In genomic region chr7:106659369-106659962, GRCh38 we compare ENCODE assay signal across 8 cellular contexts. TPM values are rescaled to one million over a fixed set of nuclear protein-coding genes. Genes with fewer than 3 reads are reported as not detected.
DNase-seq lines count a peak whose midpoint lies in the region; TF ChIP-seq lines count a peak whose summit lies in the region.

No MANE protein-coding gene starts in this region.

- H3K4ac ChIP-seq in trophoblast cell (ENCODE audit: low read depth, low read length) = peak overlapping the region; percentile 25

- no peak overlapping the region for H3K23ac ChIP-seq in trophoblast cell (ENCODE audit: low read length)

- H3K79me2 ChIP-seq in trophoblast cell (ENCODE audit: control insufficient read depth, insufficient read depth, low read length, poor library complexity) = peaks cover 8% of the 10 kb centered on the region

- H2BK120ac ChIP-seq in trophoblast cell (ENCODE audit: insufficient read depth, low read length, poor library complexity) = peak overlapping the region; percentile 14

- no peak for TF ChIP-seq POLR2A in Peyer's patch (IDR thresholded peaks at IDR 0.05)

- peak overlapping the region; percentile 24 for H2AFZ ChIP-seq in trophoblast cell (ENCODE audit: insufficient read depth, low read length, poor library complexity)

- H4K91ac ChIP-seq in trophoblast cell (ENCODE audit: low read depth, low read length) = peak overlapping the region; percentile 98

- H3K9ac ChIP-seq in trophoblast cell (ENCODE audit: low read length) = peak overlapping the region; percentile 57

- H3K4me1 ChIP-seq in Peyer's patch (peaks cover 0 to 25% (median 1%) of the 10 kb centered on the region in 4 donors), esophagus (ENCODE audit: control insufficient read depth in 2 of 2, insufficient read depth in 2 of 2, low read length in 1 of 2) (no peaks in the 10 kb centered on the region), trophoblast cell (ENCODE audit: control insufficient read depth in 1 of 2, insufficient read depth in 2 of 2, low read length in 2 of 2) (no peaks in the 10 kb centered on the region)

- H3K4me3 ChIP-seq in GM06990 (replicated peaks; ENCODE audit: low read depth, low read length) (peak overlapping the region; percentile 96), Peyer's patch (peak overlapping the region; percentile 66 to 94 (median 85)), esophagus (ENCODE audit: low read depth in 1 of 2, low read length in 2 of 2) (peak overlapping the region; percentile 74 to 95), trophoblast cell (ENCODE audit: low read depth, low read length) (peak overlapping the region; percentile 86)

- H2BK12ac ChIP-seq in trophoblast cell (ENCODE audit: low read length) = peak overlapping the region; percentile 74

- H4K8ac ChIP-seq in trophoblast cell (ENCODE audit: low read depth, low read length) = peak overlapping the region; percentile 79

- H3K4me2 ChIP-seq in trophoblast cell (ENCODE audit: low read length) = peak overlapping the region; percentile 70

- peak overlapping the region; percentile 95 for H3K14ac ChIP-seq in trophoblast cell (ENCODE audit: low read length)

- in situ Hi-C loops in G401 (cut with HindIII; ENCODE audit: low sequenced_read_pairs) = no loop called here

- H3K27me3 ChIP-seq in GM06990 (replicated peaks; ENCODE audit: control insufficient read depth, insufficient read depth, low read length) (no peaks in the 10 kb centered on the region), Peyer's patch (no peaks in the 10 kb centered on the region), esophagus (ENCODE audit: control insufficient read depth in 1 of 2, insufficient read depth in 2 of 2, low read length in 2 of 2) (no peaks in the 10 kb centered on the region), trophoblast cell (ENCODE audit: insufficient read depth, low read length) (no peaks in the 10 kb centered on the region)

- TF ChIP-seq CTCF in GM06990 (IDR thresholded peaks at IDR 0.05; ENCODE audit: insufficient read depth, low read length, poor library complexity, severe bottlenecking) (no peak), Peyer's patch (IDR thresholded peaks at IDR 0.05) (no peak)

- peaks cover 12% of the 10 kb centered on the region for H3K79me1 ChIP-seq in trophoblast cell (ENCODE audit: low read length)

- peak overlapping the region; percentile 10 for H2BK5ac ChIP-seq in trophoblast cell (ENCODE audit: low read depth, low read length, poor library complexity)

- WGBS in esophagus, 2 donors = 4 to 5% methylated on average over 10 of the region's 10 CpGs
- WGBS in trophoblast cell (ENCODE audit: extremely low coverage, insufficient coverage, insufficient read length) = no CpG with 5 or more reads among the region's 10 CpGs

- H3K36me3 ChIP-seq in GM06990 (ENCODE audit: control insufficient read depth, insufficient read depth, low read length) (no peaks in the 10 kb centered on the region), Peyer's patch (no peaks in the 10 kb centered on the region), esophagus (ENCODE audit: control insufficient read depth in 2 of 2, insufficient read depth in 2 of 2, low read length in 1 of 2) (no peaks in the 10 kb centered on the region), trophoblast cell (ENCODE audit: control insufficient read depth in 1 of 2, insufficient read depth in 2 of 2, low read length in 2 of 2) (no peaks in the 10 kb centered on the region)

- H3K9me3 ChIP-seq in Peyer's patch (no peaks in the 10 kb centered on the region), esophagus (ENCODE audit: control insufficient read depth in 2 of 2, insufficient read depth in 1 of 2, low read depth in 1 of 2, low read length in 1 of 2) (no peaks in the 10 kb centered on the region), trophoblast cell (ENCODE audit: insufficient read depth, low read depth, low read length) (no peaks in the 10 kb centered on the region)

- H4K12ac ChIP-seq in trophoblast cell (ENCODE audit: low read depth, low read length) = peak overlapping the region; percentile 2

- DNase-seq in GM06990 (ENCODE audit: extremely low read depth, insufficient read length) (no peak), Peyer's patch (no peak), trophoblast cell (no peak), G401 (ENCODE audit: low spot score) (no peak), NCI-H2107 treated with DMSO at 0.1 percent for 48 hours (lab: John Stamatoyannopoulos, UW; ENCODE audit: unreplicated experiment) (no peak), amniotic stem cell (lab: John Stamatoyannopoulos, UW) (no peak), glomerular visceral epithelial cell (ENCODE audit: extremely low spot score) (no peak)

- H2AK5ac ChIP-seq in trophoblast cell (ENCODE audit: low read length) = no peak overlapping the region

- H3K18ac ChIP-seq in trophoblast cell (ENCODE audit: low read length) = peak overlapping the region; percentile 80

- H3K27ac ChIP-seq in Peyer's patch (peak overlapping the region; percentile 91 to 97 (median 92)), esophagus (ENCODE audit: low read depth in 2 of 2, low read length in 1 of 2) (peak overlapping the region; percentile 89 to 94), trophoblast cell (ENCODE audit: low read depth, low read length) (peak overlapping the region; percentile 74)

RNA-seq across cellular contexts. Expression of gene CCDC71L, which starts 1.5 kb away (rescaled TPM):
- 10 to 100 TPM; 20.3 to 33.8 (median 23.8) TPM for total RNA-seq in Peyer's patch
- 1 to 10 TPM; 2.9 to 4.9 TPM for polyA plus RNA-seq in esophagus
- polyA plus RNA-seq in trophoblast cell (2013) = 26.3 and 29.6 TPM in 2 replicates
- total RNA-seq in G401 (2014; rRNA removed; shearing (Covaris generic)) = 91.0 and 93.8 TPM in 2 replicates
